In the genomic region with DNA sequence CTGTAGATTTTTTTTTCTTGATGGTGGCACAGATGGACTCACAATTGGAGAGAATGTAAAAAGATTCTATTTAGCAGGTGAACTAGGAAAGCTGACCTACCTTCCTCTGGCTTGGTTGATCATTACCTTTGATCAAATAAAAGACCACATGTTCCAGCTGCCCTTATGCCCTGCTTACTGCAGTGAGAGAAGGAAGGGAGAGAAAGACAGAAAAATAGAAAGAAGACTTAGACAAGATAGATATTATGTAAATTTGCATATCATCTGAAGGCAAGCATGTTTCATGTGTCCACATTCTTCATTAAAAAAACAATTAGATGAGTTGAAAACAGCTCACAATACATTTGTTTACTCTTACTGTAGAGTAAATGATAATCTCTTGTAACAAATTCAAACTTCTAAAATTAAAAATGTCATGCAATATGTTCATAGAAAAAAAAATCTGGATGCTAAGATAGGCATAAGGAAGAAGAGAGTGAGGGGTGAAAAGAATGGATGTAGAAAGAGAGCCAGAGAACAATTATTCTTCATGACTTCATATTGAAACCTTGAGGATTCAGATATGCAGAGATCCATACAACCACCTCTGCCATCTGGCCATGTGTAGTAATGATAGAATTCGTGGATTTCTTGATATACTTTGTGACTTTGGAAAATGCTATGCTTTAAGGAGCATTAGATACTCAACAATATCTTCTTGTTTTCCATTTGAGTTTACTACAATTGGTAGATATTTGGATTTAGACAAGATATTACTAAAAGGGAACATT, we compare ENCODE assay signal across 25 cellular contexts.
"Had no signal": no experiment of that assay in that cellular context is flagged by ENCODE, and none has a peak within 500 bp of the region (broad histone marks: within the 10 kb centered on the region; RNA-seq: fewer than 3 reads in every experiment).

No MANE protein-coding gene starts in this region.

- H3K27ac ChIP-seq: breast epithelium, coronary artery, gastroesophageal sphincter, heart left ventricle, prostate gland, skin epidermis, suprapubic skin had no signal

- DNase-seq: activated CD4-positive, alpha-beta T cell treated with anti-CD3 and anti-CD28 coated beads, Interleukin-2, amount 50 U/mL, for 1 hour; activated CD8-positive, alpha-beta memory T cell treated with anti-CD3 and anti-CD28 coated beads for 24 hours; activated CD8-positive, alpha-beta memory T cell treated with anti-CD3 and anti-CD28 coated beads, Interleukin-2, amount 50 U/mL, for 48 hours; activated effector memory CD4-positive, alpha-beta T cell treated with Interleukin-2 at 50 U/mL for 16 hours; activated naive CD4-positive, alpha-beta T cell treated with anti-CD3 and anti-CD28 coated beads, Interleukin-2, amount 50 U/mL, for 16 hours; activated T-cell treated with anti-CD3 and anti-CD28 coated beads, Interleukin-2, amount 50 U/mL, for 48 hours; aorta; heart left ventricle; left cardiac atrium; nephron progenitor cell; occipital lobe; right cardiac atrium; stimulated activated CD4-positive, alpha-beta T cell treated with anti-CD3 and anti-CD28 coated beads, Interleukin-15, amount 100 ng/mL, for 24 hours; stimulated activated CD4-positive, alpha-beta T cell treated with anti-CD3 and anti-CD28 coated beads, Interleukin-2, amount 100 ng/mL, for 48 hours; T-helper 1 cell; T1000; trophoblast cell had no signal

- H3K4me3 ChIP-seq: breast epithelium, coronary artery, gastroesophageal sphincter, heart left ventricle, prostate gland, skin epidermis, suprapubic skin had no signal

- ATAC-seq: activated CD4-positive, CD25-positive, alpha-beta regulatory T cell treated with anti-CD3 and anti-CD28 coated beads, Interleukin-2, amount 50 U/mL, for 24 hours; esophagus mucosa; gastroesophageal sphincter; heart left ventricle; left cardiac atrium; right cardiac atrium had no signal

- H3K27me3 ChIP-seq: breast epithelium, gastroesophageal sphincter, heart left ventricle, suprapubic skin had no signal

- H3K4me1 ChIP-seq: breast epithelium, gastroesophageal sphincter, heart left ventricle, prostate gland, suprapubic skin had no signal

- H3K36me3 ChIP-seq: breast epithelium, gastroesophageal sphincter, heart left ventricle, prostate gland, suprapubic skin had no signal

- H3K9me3 ChIP-seq: breast epithelium, gastroesophageal sphincter, heart left ventricle, prostate gland, suprapubic skin had no signal
